Comparison of ENCODE assay signal across 1 cellular context in genomic region chr16:80577485-80578280, GRCh38.
TF ChIP-seq lines count a peak whose summit lies in the region.

No MANE protein-coding gene starts in this region.

TF ChIP-seq in liver, 16 proteins besides CTCF, POLR2A, EP300 and RAD21 (continued from another document):
- TF ChIP-seq MAX (IDR thresholded peaks at IDR 0.05) (no peak), HNF4G (IDR thresholded peaks at IDR 0.05) (no peak)
